6 cellular contexts compared by ENCODE assay signal in the genomic region with DNA sequence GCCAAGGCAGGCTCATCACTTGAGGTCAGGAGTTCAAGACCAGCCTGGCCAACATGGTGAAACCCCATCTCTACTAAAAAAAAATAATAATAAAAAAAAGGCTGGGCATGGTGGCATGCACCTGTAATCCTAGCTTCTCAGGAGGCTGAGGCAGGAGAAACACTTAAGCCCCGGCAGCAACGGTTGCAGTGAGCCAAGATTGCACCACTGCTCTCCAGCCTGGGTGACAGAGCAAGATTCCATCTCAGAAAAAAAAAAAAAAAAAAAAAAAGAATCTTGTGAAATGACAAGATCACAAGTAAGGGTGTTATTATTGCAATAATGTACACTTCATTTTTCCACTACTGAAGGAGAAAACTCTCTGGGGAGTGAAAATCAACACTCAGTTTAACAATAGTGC. TPM values are rescaled to one million over a fixed set of nuclear protein-coding genes. Genes with fewer than 3 reads are reported as not detected.
DNase-seq lines count a peak whose midpoint lies in the region; ATAC-seq, FAIRE-seq and TF ChIP-seq lines count a peak whose summit lies in the region.
"Not testable (repeated sequence)": the region's sequence is repeated elsewhere in the genome, so short reads cannot be mapped to it uniquely, and the experiment has no call there.

No MANE protein-coding gene starts in this region.

- not testable (repeated sequence) for H3K36me3 Mint-ChIP-seq in osteocyte (ENCODE audit: unreplicated experiment)

- not testable (repeated sequence) for H2AFZ ChIP-seq in K562 (ENCODE audit: low read depth, low read length)

- WGBS in K562 (ENCODE audit: insufficient coverage, low coverage, missing lambda C conversion rate) = 7% methylated on average over 2 of the region's 2 CpGs
- 46 to 86% (median 74%) methylated on average over 2 of the region's 2 CpGs for WGBS in spleen, 5 donors

- 0 out of 3 replicates have a peak, but pooled peaks have one; percentile 35 for ATAC-seq in K562

- not testable (repeated sequence) for H3K27ac ChIP-seq in K562 (ENCODE audit: extremely low read depth, low read depth, low read length); spleen

- TF ChIP-seq RAD21 in K562 (CRISPR knock-in tag; conservative IDR thresholded peaks at IDR 0.05 in 1 of 2, IDR thresholded peaks at IDR 0.05 in 1 of 2) = not testable (repeated sequence)

- not testable (repeated sequence) for FAIRE-seq in K562 (lab: Jason Lieb, UNC)

- H3K27me3 ChIP-seq in K562 (ENCODE audit: control insufficient read depth in 2 of 2, insufficient read depth in 2 of 2, low read length in 2 of 2); spleen (replicated peaks in 1 of 7): not testable (repeated sequence)

- in situ Hi-C loops in K562 (cut with MboI) = not testable (repeated sequence)

- H3K4me3 ChIP-seq in K562, spleen: not testable (repeated sequence)

- TF ChIP-seq POLR2A in K562 (conservative IDR thresholded peaks at IDR 0.05); spleen (IDR thresholded peaks at IDR 0.05): not testable (repeated sequence)

- not testable (repeated sequence) for H3K79me2 ChIP-seq in K562 (ENCODE audit: control insufficient read depth, insufficient read depth, low read length)

- H3K4me1 Mint-ChIP-seq in osteocyte (ENCODE audit: unreplicated experiment) = not testable (repeated sequence)

- not testable (repeated sequence) for H3K9me1 ChIP-seq in K562 (ENCODE audit: control insufficient read depth, insufficient read depth, low read length)

- H3K4me2 ChIP-seq in K562 (ENCODE audit: insufficient read depth, low read length) = not testable (repeated sequence)

- BruUV-seq in K562 (replicated peaks; lab: Mats Ljungman, UMichigan) = not testable (repeated sequence)

- not testable (repeated sequence) for H3K4me1 ChIP-seq in K562 (replicated peaks in 1 of 2; ENCODE audit: control insufficient read depth in 2 of 2, insufficient read depth in 2 of 2, low read length in 2 of 2); spleen

- DNase-seq in GOT3 (lab: John Stamatoyannopoulos, UW) = peak; percentile 1
- peak; percentile 26 for DNase-seq in OCI-M1 (lab: John Stamatoyannopoulos, UW)
- DNase-seq in K562 (ENCODE audit: extremely low read depth in 1 of 4, low spot score in 3 of 4) = not testable (repeated sequence)
- peak; percentile 10 for DNase-seq in iris pigment epithelial cell (ENCODE audit: low read depth)
- DNase-seq in osteocyte (ENCODE audit: extremely low spot score, unreplicated experiment) = peak; percentile 4
- peak; percentile 1 for DNase-seq in spleen

- TF ChIP-seq CTCF in K562 (IDR thresholded peaks at IDR 0.05 in 2 of 3, conservative IDR thresholded peaks at IDR 0.05 in 1 of 3; ENCODE audit: insufficient read depth in 2 of 3, low read depth in 1 of 3, low read length in 3 of 3); osteocyte (IDR thresholded peaks at IDR 0.05); spleen (IDR thresholded peaks at IDR 0.05 in 8 of 11, conservative IDR thresholded peaks at IDR 0.05 in 3 of 11): not testable (repeated sequence)

- H3K36me3 ChIP-seq in K562 (ENCODE audit: control insufficient read depth, insufficient read depth, low read length); spleen: not testable (repeated sequence)

- not testable (repeated sequence) for H3K9me3 Mint-ChIP-seq in osteocyte (ENCODE audit: unreplicated experiment)

- not testable (repeated sequence) for H3K27ac Mint-ChIP-seq in osteocyte (ENCODE audit: unreplicated experiment)

- H3K9me3 ChIP-seq in K562 (replicated peaks; ENCODE audit: control insufficient read depth, insufficient read depth, low read depth, low read length); spleen: not testable (repeated sequence)

- not testable (repeated sequence) for H3K4me3 Mint-ChIP-seq in osteocyte (ENCODE audit: unreplicated experiment)

- not testable (repeated sequence) for TF ChIP-seq EP300 in K562 (IDR thresholded peaks at IDR 0.05; ENCODE audit: low read length)

- not testable (repeated sequence) for H4K20me1 ChIP-seq in K562 (replicated peaks; ENCODE audit: control insufficient read depth, insufficient read depth, low read length)

- POLR2A ChIA-PET in K562 (lab: Yijun Ruan, JAX) = interaction anchor here (0.6 kb wide), 2 partner anchors 374 to 1122 kb away, joined by 3 read pairs; no protein-coding TSS in a partner anchor

- H3K27me3 Mint-ChIP-seq in osteocyte (ENCODE audit: unreplicated experiment) = not testable (repeated sequence)

- intact Hi-C loops in K562 (cut with micrococcal nuclease); spleen (cut with DNase I; ENCODE audit: low total_unique reads): not testable (repeated sequence)

- CTCF ChIA-PET in K562 (lab: Yijun Ruan, JAX; ENCODE audit: low intra/inter-chr PET ratio) = not testable (repeated sequence)

- H3K9ac ChIP-seq in K562 (ENCODE audit: insufficient read depth in 1 of 2, low read depth in 2 of 2, low read length in 2 of 2) = not testable (repeated sequence)

TF ChIP-seq in K562, 482 proteins besides CTCF, POLR2A, EP300 and RAD21:
- not testable (repeated sequence) for TF ChIP-seq CEBPG (CRISPR knock-in tag; IDR thresholded peaks at IDR 0.05)
- TF ChIP-seq CEBPG (tag; conservative IDR thresholded peaks at IDR 0.05 in 1 of 2, IDR thresholded peaks at IDR 0.05 in 1 of 2) (peak in 1 of 2 experiments; percentile 75; a peak in 2 of 4 replicates), CEBPB (tag; IDR thresholded peaks at IDR 0.05) (peak; percentile 51), ZNF384 (IDR thresholded peaks at IDR 0.05; ENCODE audit: low read depth, low read length) (peak; percentile 31; the same call in 1 of the 2 replicates)

RNA-seq across cellular contexts. Expression of a gene that starts 8.8 kb away (rescaled TPM):
- total RNA-seq in K562 (2011; cell fraction: chromatin; rRNA removed; ENCODE audit: low replicate concordance) = 17.5 and 53.7 TPM in 2 replicates
- total RNA-seq in K562 (2011; cell fraction: nucleolus; rRNA removed) = 9.3 and 11.4 TPM in 2 replicates
- 25.7 and 35.0 TPM in 2 replicates for total RNA-seq in K562 (2011; cell fraction: nucleoplasm; rRNA removed)
- 5.2 and 7.4 TPM in 2 replicates for total RNA-seq in K562 (2014; rRNA removed)
- total RNA-seq in K562 (2014; rRNA removed; fragmentation: Illumina TruSeq; extraction: Trizol) = 11.0 and 11.1 TPM in 2 replicates
- 8.6 and 9.6 TPM in 2 replicates for total RNA-seq in K562 (2015; rRNA removed; fragmentation: Illumina TruSeq; extraction: Trizol)
- 8.8 and 9.4 TPM in 2 replicates for total RNA-seq in K562 (2021)
- polyA plus RNA-seq in K562 (2011; rRNA removed) = 15.9 and 23.0 TPM in 2 replicates
- 2.3 and 4.8 TPM in 2 replicates for polyA plus RNA-seq in K562 (2011; cell fraction: cytosol; rRNA removed)
- 8.3 and 14.0 TPM in 2 replicates for polyA plus RNA-seq in K562 (2011; cell fraction: nucleus; rRNA removed)
- 7.3 and 8.6 TPM in 2 replicates for polyA plus RNA-seq in K562 (2012)
- 16.8 and 17.5 TPM in 2 replicates for polyA plus RNA-seq in K562 (2014; fragmentation: Illumina TruSeq; extraction: Trizol)
- polyA plus RNA-seq in K562 (2014; fragmentation: Nextera tagmentation; extraction: Ambion mirVana) = 10 to 100 TPM; 13.0 to 20.1 TPM
- polyA plus RNA-seq in K562 (2014; rRNA removed) = 12.2 and 13.0 TPM in 2 replicates
- polyA minus RNA-seq in K562 (2011; rRNA and poly(A)+ RNA removed) = 14.2 and 15.6 TPM in 2 replicates
- polyA minus RNA-seq in K562 (2011; cell fraction: cytosol; rRNA and poly(A)+ RNA removed) = 3.5 and 3.9 TPM in 2 replicates
- polyA minus RNA-seq in K562 (2011; cell fraction: nucleus; rRNA and poly(A)+ RNA removed) = 6.3 and 10.4 TPM in 2 replicates
- total RNA-seq in osteocyte = 5.0 and 7.2 TPM in 2 replicates
- total RNA-seq in spleen = 1 to 10 TPM; 3.4 to 8.6 (median 6.3) TPM
- polyA plus RNA-seq in spleen = 1 to 10 TPM; 2.2 to 3.6 (median 3.3) TPM

RNA-seq across cellular contexts. Expression of a gene that starts 43.8 kb away (rescaled TPM):
- 82.2 and 124 TPM in 2 replicates for total RNA-seq in K562 (2011; cell fraction: chromatin; rRNA removed; ENCODE audit: low replicate concordance)
- total RNA-seq in K562 (2011; cell fraction: nucleolus; rRNA removed) = 42.0 and 47.6 TPM in 2 replicates
- 76.8 and 107 TPM in 2 replicates for total RNA-seq in K562 (2011; cell fraction: nucleoplasm; rRNA removed)
- 25.9 and 26.2 TPM in 2 replicates for total RNA-seq in K562 (2014; rRNA removed)
- 42.0 and 46.1 TPM in 2 replicates for total RNA-seq in K562 (2014; rRNA removed; fragmentation: Illumina TruSeq; extraction: Trizol)
- 35.9 and 38.7 TPM in 2 replicates for total RNA-seq in K562 (2015; rRNA removed; fragmentation: Illumina TruSeq; extraction: Trizol)
- total RNA-seq in K562 (2021) = 28.2 and 30.0 TPM in 2 replicates
- 30.1 and 44.4 TPM in 2 replicates for polyA plus RNA-seq in K562 (2011; rRNA removed)
- 13.9 and 19.9 TPM in 2 replicates for polyA plus RNA-seq in K562 (2011; cell fraction: cytosol; rRNA removed)
- 39.9 and 40.8 TPM in 2 replicates for polyA plus RNA-seq in K562 (2011; cell fraction: nucleus; rRNA removed)
- polyA plus RNA-seq in K562 (2012) = 23.1 and 27.2 TPM in 2 replicates
- 35.3 and 36.9 TPM in 2 replicates for polyA plus RNA-seq in K562 (2014; fragmentation: Illumina TruSeq; extraction: Trizol)
- 10 to 100 TPM; 48.6 to 64.8 TPM for polyA plus RNA-seq in K562 (2014; fragmentation: Nextera tagmentation; extraction: Ambion mirVana)
- polyA plus RNA-seq in K562 (2014; rRNA removed) = 20.5 and 29.1 TPM in 2 replicates
- 54.5 and 55.0 TPM in 2 replicates for polyA minus RNA-seq in K562 (2011; rRNA and poly(A)+ RNA removed)
- 14.1 and 20.9 TPM in 2 replicates for polyA minus RNA-seq in K562 (2011; cell fraction: cytosol; rRNA and poly(A)+ RNA removed)
- 26.0 and 43.7 TPM in 2 replicates for polyA minus RNA-seq in K562 (2011; cell fraction: nucleus; rRNA and poly(A)+ RNA removed)
- total RNA-seq in osteocyte = 41.8 and 42.2 TPM in 2 replicates
- total RNA-seq in spleen = 10 to 100 TPM; 41.2 to 52.7 (median 48.5) TPM
- 10 to 100 TPM; 28.0 to 36.8 (median 28.8) TPM for polyA plus RNA-seq in spleen
